2 cellular contexts compared by ENCODE assay signal in genomic region chr11:117946196-117946841, GRCh38.
TF ChIP-seq lines count a peak whose summit lies in the region.

No MANE protein-coding gene starts in this region.

TF ChIP-seq in HEK293, 187 proteins besides CTCF, POLR2A, EP300 and RAD21:
- peak; percentile 94 for TF ChIP-seq ZNF513 (tag by site-specific recombination; IDR thresholded peaks at IDR 0.05)
- TF ChIP-seq ZNF677 (tag by site-specific recombination; IDR thresholded peaks at IDR 0.05), result no peak
- TF ChIP-seq ZNF692 (tag by site-specific recombination; IDR thresholded peaks at IDR 0.05), result no peak
- TF ChIP-seq ZBTB11 (tag by site-specific recombination; conservative IDR thresholded peaks at IDR 0.05; ENCODE audit: low read depth), result no peak
- TF ChIP-seq TCF7L2 (IDR thresholded peaks at IDR 0.05; ENCODE audit: borderline replicate concordance, low read depth, low read length), result no peak
- TF ChIP-seq ZNF658 (tag by site-specific recombination; IDR thresholded peaks at IDR 0.05), result no peak
- TF ChIP-seq ZNF76 (tag by site-specific recombination; IDR thresholded peaks at IDR 0.05; ENCODE audit: borderline replicate concordance, low read depth), result no peak

TF ChIP-seq in HepG2, 621 proteins besides CTCF, POLR2A, EP300 and RAD21:
- TF ChIP-seq ZBTB39 (CRISPR knock-in tag; IDR thresholded peaks at IDR 0.05), result no peak
- no peak for TF ChIP-seq GABPB1 (CRISPR knock-in tag; IDR thresholded peaks at IDR 0.05)
- no peak for TF ChIP-seq SMAD9 (CRISPR knock-in tag; IDR thresholded peaks at IDR 0.05)
- TF ChIP-seq SNAPC5 (CRISPR knock-in tag; IDR thresholded peaks at IDR 0.05; ENCODE audit: borderline replicate concordance), result no peak
- TF ChIP-seq ERF (CRISPR knock-in tag; IDR thresholded peaks at IDR 0.05), result no peak
- TF ChIP-seq MYC (CRISPR knock-in tag; IDR thresholded peaks at IDR 0.05; ENCODE audit: borderline replicate concordance), result no peak
- peak; percentile 20; the same call in 1 of the 2 replicates for TF ChIP-seq ZNF75D (CRISPR knock-in tag; IDR thresholded peaks at IDR 0.05; ENCODE audit: borderline replicate concordance)
- peak; percentile 82 for TF ChIP-seq CREB1 (IDR thresholded peaks at IDR 0.05)
- TF ChIP-seq CREB1 (CRISPR knock-in tag; IDR thresholded peaks at IDR 0.05), result no peak
- no peak for TF ChIP-seq AKAP8 (CRISPR knock-in tag; IDR thresholded peaks at IDR 0.05)
- no peak for TF ChIP-seq ZSCAN31 (CRISPR knock-in tag; IDR thresholded peaks at IDR 0.05; ENCODE audit: low read depth)
- TF ChIP-seq CBFB (CRISPR knock-in tag; IDR thresholded peaks at IDR 0.05), result no peak
- TF ChIP-seq ZNF644 (CRISPR knock-in tag; IDR thresholded peaks at IDR 0.05; ENCODE audit: low read depth), result no peak
- no peak for TF ChIP-seq GATA4 (IDR thresholded peaks at IDR 0.05; ENCODE audit: borderline replicate concordance, low read depth)
- no peak for TF ChIP-seq KLF15 (CRISPR knock-in tag; IDR thresholded peaks at IDR 0.05; ENCODE audit: borderline replicate concordance)
